9 cellular contexts compared by ENCODE assay signal in the genomic region with DNA sequence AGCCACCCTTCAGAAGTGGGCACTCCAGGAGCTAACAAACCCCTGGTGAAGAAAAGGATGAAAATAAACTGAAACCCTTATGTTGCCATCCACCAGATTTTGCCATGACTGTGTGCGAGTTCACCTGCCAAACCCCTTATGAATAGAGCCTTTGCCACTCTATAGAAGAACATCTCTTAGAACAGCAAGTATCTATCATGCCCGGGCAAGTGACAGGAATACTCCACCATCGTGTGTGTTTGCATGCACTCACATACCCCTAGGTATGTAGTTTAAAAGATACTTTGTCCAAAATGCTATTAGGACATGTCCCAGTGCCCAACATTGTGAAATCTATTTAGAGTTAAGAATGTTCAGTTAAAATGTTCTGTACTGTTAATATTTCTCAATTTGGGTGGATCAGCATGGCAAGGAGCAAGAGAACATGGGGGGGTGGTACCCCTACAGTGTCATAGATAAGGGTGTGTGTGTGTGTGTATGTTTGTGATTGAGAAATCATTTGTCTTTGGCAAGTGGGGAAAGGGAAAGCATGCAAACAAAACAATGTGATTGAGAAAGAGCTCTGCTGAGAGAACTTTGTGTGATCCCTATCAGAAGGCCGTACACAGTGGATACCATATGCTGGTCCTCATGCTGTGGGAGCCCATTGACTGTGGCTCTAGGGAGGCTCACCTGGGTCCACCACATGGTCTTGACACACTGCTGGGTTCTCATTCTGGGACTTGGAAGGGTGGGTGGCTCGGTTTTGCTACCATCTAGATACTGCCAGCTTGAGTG.
DNase-seq lines count a peak whose midpoint lies in the region; ATAC-seq lines count a peak whose summit lies in the region.
"Had no signal": no experiment of that assay in that cellular context is flagged by ENCODE, and none has a peak within 500 bp of the region (broad histone marks: within the 10 kb centered on the region; RNA-seq: fewer than 3 reads in every experiment).

No MANE protein-coding gene starts in this region.

- H3K27ac ChIP-seq in esophagus (ENCODE audit: low read depth in 2 of 2, low read length in 1 of 2) (peak overlapping the region; percentile 94 to 97), muscle layer of duodenum (ENCODE audit: low read length) (peak overlapping the region; percentile 73), thymus (ENCODE audit: low read depth) (peak overlapping the region; percentile 69)

- peak; percentile 51 for DNase-seq in MV-4-11 (lab: John Stamatoyannopoulos, UW)
- DNase-seq in NCI-H146 treated with DMSO at 0.1 percent for 48 hours (lab: John Stamatoyannopoulos, UW; ENCODE audit: unreplicated experiment), result no peak
- DNase-seq in NCI-H1105 treated with DMSO at 0.1 percent for 48 hours (lab: John Stamatoyannopoulos, UW), result no peak
- DNase-seq: activated CD8-positive, alpha-beta memory T cell treated with anti-CD3 and anti-CD28 coated beads, Interleukin-2, amount 50 U/mL, for 4 hours; cerebellar nuclear complex had no signal

- no peak overlapping the region for H3K4me3 ChIP-seq in esophagus (ENCODE audit: low read depth in 1 of 2, low read length in 2 of 2)
- H3K4me3 ChIP-seq in muscle layer of duodenum (ENCODE audit: low read depth in 1 of 2, low read length in 2 of 2), result no peak overlapping the region
- H3K4me3 ChIP-seq in thymus (ENCODE audit: low read length), result no peak overlapping the region

- H3K27me3 ChIP-seq in esophagus (ENCODE audit: control insufficient read depth in 1 of 2, insufficient read depth in 2 of 2, low read length in 2 of 2) (no peaks in the 10 kb centered on the region), muscle layer of duodenum (ENCODE audit: low read depth, low read length) (no peaks in the 10 kb centered on the region), thymus (ENCODE audit: control insufficient read depth, insufficient read depth) (no peaks in the 10 kb centered on the region)

- H3K9me3 ChIP-seq in esophagus (ENCODE audit: control insufficient read depth in 2 of 2, insufficient read depth in 1 of 2, low read depth in 1 of 2, low read length in 1 of 2) (no peaks in the 10 kb centered on the region), muscle layer of duodenum (ENCODE audit: control insufficient read depth in 1 of 2, low read length in 2 of 2) (no peaks in the 10 kb centered on the region), thymus (ENCODE audit: control insufficient read depth) (no peaks in the 10 kb centered on the region)

- H3K36me3 ChIP-seq in esophagus (ENCODE audit: control insufficient read depth in 2 of 2, insufficient read depth in 2 of 2, low read length in 1 of 2), result peaks cover 0 to 4% of the 10 kb centered on the region in 2 donors
- peaks cover 4 to 7% of the 10 kb centered on the region in 2 donors for H3K36me3 ChIP-seq in muscle layer of duodenum (ENCODE audit: control insufficient read depth in 1 of 2, insufficient read depth in 2 of 2, low read length in 2 of 2)
- no peaks in the 10 kb centered on the region for H3K36me3 ChIP-seq in thymus (ENCODE audit: control insufficient read depth, insufficient read depth)

- WGBS in esophagus, 2 donors, result 56 to 75% methylated on average over 5 of the region's 5 CpGs
- WGBS in thymus, result 97% methylated on average over 5 of the region's 5 CpGs

- no peak for ATAC-seq in HG03571 (IDR thresholded peaks at IDR 0.05; ENCODE audit: unreplicated experiment)

- H3K4me1 ChIP-seq in esophagus (ENCODE audit: control insufficient read depth in 2 of 2, insufficient read depth in 2 of 2, low read length in 1 of 2) (peaks cover 5 to 38% of the 10 kb centered on the region in 2 donors), muscle layer of duodenum (ENCODE audit: control insufficient read depth in 1 of 2, insufficient read depth in 2 of 2, low read length in 2 of 2) (peaks cover 17 to 38% of the 10 kb centered on the region in 2 donors), thymus (ENCODE audit: control insufficient read depth, insufficient read depth, low read length) (peaks cover 42% of the 10 kb centered on the region)
